In genomic region chrX:152907084-152907651, GRCh38 we compare ENCODE assay signal across 16 cellular contexts. TPM values are rescaled to one million over a fixed set of nuclear protein-coding genes. Genes with fewer than 3 reads are reported as not detected.
DNase-seq lines count a peak whose midpoint lies in the region; ATAC-seq and TF ChIP-seq lines count a peak whose summit lies in the region.
"Had no signal": no experiment of that assay in that cellular context is flagged by ENCODE, and none has a peak within 500 bp of the region (broad histone marks: within the 10 kb centered on the region; RNA-seq: fewer than 3 reads in every experiment).

No MANE protein-coding gene starts in this region.

- no peaks in the 10 kb centered on the region for H3K4me1 ChIP-seq in CD4-positive, CD25-positive, alpha-beta regulatory T cell (ENCODE audit: control insufficient read depth, insufficient read depth, low read length, poor library complexity, severe bottlenecking)
- H3K4me1 ChIP-seq in ectodermal cell (ENCODE audit: control insufficient read depth, insufficient read depth, low read length) = peaks cover 7% of the 10 kb centered on the region
- no peaks in the 10 kb centered on the region for H3K4me1 ChIP-seq in ovary (ENCODE audit: insufficient read depth)
- no peaks in the 10 kb centered on the region for H3K4me1 ChIP-seq in left lung
- H3K4me1 ChIP-seq: tibial artery had no signal

- no peaks in the 10 kb centered on the region for H3K9me3 Mint-ChIP-seq in CD4-positive, CD25-positive, alpha-beta regulatory T cell
- H3K9me3 Mint-ChIP-seq in nephron progenitor cell (peaks cover 41% of the 10 kb centered on the region), CD14-positive monocyte (peaks cover 0 to 3% (median 0%) of the 10 kb centered on the region in 7 donors)
- H3K9me3 Mint-ChIP-seq: activated T-helper 17 cell treated with anti-CD3 and anti-CD28 coated beads, Interleukin-2, amount 50 U/mL, for 72 hours; memory B cell had no signal

- no peak for TF ChIP-seq EP300 in ovary (IDR thresholded peaks at IDR 0.05)

- no peaks in the 10 kb centered on the region for H3K4me1 Mint-ChIP-seq in CD4-positive, CD25-positive, alpha-beta regulatory T cell
- H3K4me1 Mint-ChIP-seq in nephron progenitor cell = peaks cover 43% of the 10 kb centered on the region
- H3K4me1 Mint-ChIP-seq in CD14-positive monocyte = peaks cover 3% of the 10 kb centered on the region
- H3K4me1 Mint-ChIP-seq: activated T-helper 17 cell treated with anti-CD3 and anti-CD28 coated beads, Interleukin-2, amount 50 U/mL, for 72 hours had no signal

- H3K36me3 Mint-ChIP-seq in CD4-positive, CD25-positive, alpha-beta regulatory T cell = no peaks in the 10 kb centered on the region
- H3K36me3 Mint-ChIP-seq in nephron progenitor cell (ENCODE audit: low read depth) (peaks cover 6% of the 10 kb centered on the region), CD14-positive monocyte (no peaks in the 10 kb centered on the region)
- H3K36me3 Mint-ChIP-seq: memory B cell had no signal

- peak overlapping the region in 2 of 3 donors; percentile 16 to 61 for H3K27ac Mint-ChIP-seq in CD4-positive, CD25-positive, alpha-beta regulatory T cell
- no peak overlapping the region for H3K27ac Mint-ChIP-seq in nephron progenitor cell
- no peak overlapping the region for H3K27ac Mint-ChIP-seq in CD14-positive monocyte
- H3K27ac Mint-ChIP-seq: activated T-helper 17 cell treated with anti-CD3 and anti-CD28 coated beads, Interleukin-2, amount 50 U/mL, for 72 hours; memory B cell had no signal

- no peak for TF ChIP-seq CTCF in nephron progenitor cell (IDR thresholded peaks at IDR 0.05)
- TF ChIP-seq CTCF in CD14-positive monocyte (IDR thresholded peaks at IDR 0.05) = no peak
- TF ChIP-seq CTCF in ovary (IDR thresholded peaks at IDR 0.05) = no peak
- TF ChIP-seq CTCF in left lung (IDR thresholded peaks at IDR 0.05) = no peak

- no peak overlapping the region for H3K4me3 Mint-ChIP-seq in CD4-positive, CD25-positive, alpha-beta regulatory T cell
- H3K4me3 Mint-ChIP-seq in nephron progenitor cell (peak overlapping the region; percentile 75), CD14-positive monocyte (peak overlapping the region in 1 of 2 donors; percentile 15)
- H3K4me3 Mint-ChIP-seq: activated T-helper 17 cell treated with anti-CD3 and anti-CD28 coated beads, Interleukin-2, amount 50 U/mL, for 72 hours; memory B cell had no signal

- no peak overlapping the region for H3K4me3 ChIP-seq in CD4-positive, CD25-positive, alpha-beta regulatory T cell (ENCODE audit: low read depth, low read length)
- peak overlapping the region; percentile 18 for H3K4me3 ChIP-seq in ectodermal cell (ENCODE audit: insufficient read depth, low read depth, low read length)
- H3K4me3 ChIP-seq in ovary = no peak overlapping the region
- H3K4me3 ChIP-seq in left lung = no peak overlapping the region
- H3K4me3 ChIP-seq: GM12878, tibial artery had no signal

- 14 to 18% methylated on average over 16 to 17 of the region's 17 CpGs for WGBS in ectodermal cell, 2 experiments
- WGBS in ovary, 3 donors = 51 to 68% (median 53%) methylated on average over 17 of the region's 17 CpGs

- no peak for DNase-seq in CD4-positive, CD25-positive, alpha-beta regulatory T cell
- DNase-seq in NCI-H2227 (lab: John Stamatoyannopoulos, UW; ENCODE audit: unreplicated experiment) (peak; percentile 79), nephron progenitor cell (peak; percentile 52), CD14-positive monocyte (ENCODE audit: low spot score) (no peak), ovary (no peak), left lung (no peak)
- DNase-seq: central memory CD4-positive, alpha-beta T cell; tibial artery had no signal

- no peaks in the 10 kb centered on the region for H3K27me3 ChIP-seq in CD4-positive, CD25-positive, alpha-beta regulatory T cell (ENCODE audit: control insufficient read depth, insufficient read depth, low read length)
- H3K27me3 ChIP-seq in ectodermal cell (ENCODE audit: control insufficient read depth, insufficient read depth, low read length, poor library complexity, severe bottlenecking) = no peaks in the 10 kb centered on the region
- H3K27me3 ChIP-seq in ovary = no peaks in the 10 kb centered on the region
- H3K27me3 ChIP-seq in left lung = no peaks in the 10 kb centered on the region
- H3K27me3 ChIP-seq: tibial artery had no signal

- ATAC-seq in CD4-positive, CD25-positive, alpha-beta regulatory T cell (ENCODE audit: low read depth in 2 of 2) = no peak
- ATAC-seq in left lung (no peak), GM21717 (IDR thresholded peaks at IDR 0.05; ENCODE audit: unreplicated experiment) (no peak)
- ATAC-seq: activated T-helper 17 cell treated with anti-CD3 and anti-CD28 coated beads, Interleukin-2, amount 50 U/mL, for 72 hours; GM12878; Panc1; right cardiac atrium had no signal

- no peaks in the 10 kb centered on the region for H3K9me3 ChIP-seq in CD4-positive, CD25-positive, alpha-beta regulatory T cell (ENCODE audit: control insufficient read depth in 2 of 2, low read length in 2 of 2)
- H3K9me3 ChIP-seq in ectodermal cell (ENCODE audit: control insufficient read depth, low read length) (no peaks in the 10 kb centered on the region), ovary (no peaks in the 10 kb centered on the region), left lung (no peaks in the 10 kb centered on the region)
- H3K9me3 ChIP-seq: tibial artery had no signal

- intact Hi-C loops in CD14-positive monocyte (cut with micrococcal nuclease) (no loop called here), ovary (cut with DNase I) (no loop called here), left lung (cut with DNase I) (no loop called here)

- no peak for TF ChIP-seq POLR2A in ovary (IDR thresholded peaks at IDR 0.05)

- H3K36me3 ChIP-seq in CD4-positive, CD25-positive, alpha-beta regulatory T cell (ENCODE audit: control insufficient read depth, insufficient read depth, low read length) = no peaks in the 10 kb centered on the region
- H3K36me3 ChIP-seq in ectodermal cell (ENCODE audit: control insufficient read depth, insufficient read depth, low read length) (no peaks in the 10 kb centered on the region), ovary (no peaks in the 10 kb centered on the region), left lung (no peaks in the 10 kb centered on the region)
- H3K36me3 ChIP-seq: tibial artery had no signal

- no peaks in the 10 kb centered on the region for H3K27me3 Mint-ChIP-seq in CD4-positive, CD25-positive, alpha-beta regulatory T cell
- H3K27me3 Mint-ChIP-seq in nephron progenitor cell (ENCODE audit: low read depth, poor library complexity) (peaks cover 2% of the 10 kb centered on the region), CD14-positive monocyte (ENCODE audit: low read depth in 3 of 3) (peaks cover 0 to 16% (median 13%) of the 10 kb centered on the region in 3 donors)

- no peak overlapping the region for H3K27ac ChIP-seq in CD4-positive, CD25-positive, alpha-beta regulatory T cell (ENCODE audit: insufficient read depth, low read length, poor library complexity, severe bottlenecking)
- no peak overlapping the region for H3K27ac ChIP-seq in ectodermal cell (ENCODE audit: insufficient read depth, low read depth, low read length, poor library complexity, severe bottlenecking)
- no peak overlapping the region for H3K27ac ChIP-seq in ovary
- no peak overlapping the region for H3K27ac ChIP-seq in left lung
- H3K27ac ChIP-seq: tibial artery, VCaP had no signal

RNA-seq across cellular contexts. Expression of gene ZNF185, which starts 9.3 kb away (rescaled TPM):
- 4.4 TPM for total RNA-seq in CD4-positive, CD25-positive, alpha-beta regulatory T cell
- 1 to 10 TPM; 1.1 to 3.0 (median 1.7) TPM for polyA plus RNA-seq in CD4-positive, CD25-positive, alpha-beta regulatory T cell
- 26.7 TPM for polyA plus RNA-seq in ectodermal cell (2013, experiment 1 of 4)
- polyA plus RNA-seq in ectodermal cell (2013, experiment 2 of 4) = 29.0 TPM
- 20.3 TPM for polyA plus RNA-seq in ectodermal cell (2013, experiment 3 of 4)
- 23.5 TPM for polyA plus RNA-seq in ectodermal cell (2013, experiment 4 of 4)
- polyA plus RNA-seq in CD14-positive monocyte = 10 to 100 TPM; 39.1 to 82.9 TPM
- total RNA-seq in ovary = 10 to 100 TPM in 3 of 7 donors, 1 to 10 TPM in 4; 3.5 to 26.9 (median 10.0) TPM
- polyA plus RNA-seq in ovary = 10 to 100 TPM in 1 of 2 donors, 1 to 10 TPM in 1; 4.7 to 28.7 TPM
- total RNA-seq in left lung = 10 to 100 TPM; 11.5 to 22.0 TPM

Comparison
In these comparisons a context has a peak if more than half of its experiments do, and no peak if none do; other contexts are left out.
1. DNase-seq: peak in NCI-H2227 (single experiment) and nephron progenitor cell (single experiment); none in CD4-positive, CD25-positive, alpha-beta regulatory T cell (0 of 3), CD14-positive monocyte (single experiment), ovary (0 of 5) and left lung (0 of 2).
2. H3K27ac Mint-ChIP-seq: peak in CD4-positive, CD25-positive, alpha-beta regulatory T cell (2 of 3); none in nephron progenitor cell (single experiment) and CD14-positive monocyte (0 of 7).